Comparison of ENCODE assay signal across 8 cellular contexts in genomic region chr4:130808492-130808891, GRCh38.
DNase-seq lines count a peak whose midpoint lies in the region; ATAC-seq, FAIRE-seq and TF ChIP-seq lines count a peak whose summit lies in the region.
"Had no signal": no experiment of that assay in that cellular context is flagged by ENCODE, and none has a peak within 500 bp of the region (broad histone marks: within the 10 kb centered on the region; RNA-seq: fewer than 3 reads in every experiment).

No MANE protein-coding gene starts in this region.

- DNase-seq in mammary epithelial cell (peak; percentile 24), pancreas (no peak), T-helper 9 cell (no peak)
- no peak for DNase-seq in activated T-cell treated with anti-CD3 and anti-CD28 coated beads, Interleukin-2, amount 50 U/mL, for 48 hours
- DNase-seq: activated naive CD4-positive, alpha-beta T cell treated with anti-CD3 and anti-CD28 coated beads, Interleukin-2, amount 10 ng/mL, durations not matched to agents 7 days and 5 days had no signal

- H3K79me2 ChIP-seq in Loucy (ENCODE audit: insufficient read depth, low read length) (no peaks in the 10 kb centered on the region), mammary epithelial cell (ENCODE audit: insufficient read depth, low read length) (no peaks in the 10 kb centered on the region)

- ATAC-seq in pancreas (peak; percentile 53 to 80 (median 64)), GM21526 (IDR thresholded peaks at IDR 0.05; ENCODE audit: low FRiP score, unreplicated experiment) (no peak)

- TF ChIP-seq CTCF in GM12873 (IDR thresholded peaks at IDR 0.05; ENCODE audit: insufficient read depth, low read depth, low read length, missing control alignments) (peak; percentile 33), Loucy (conservative IDR thresholded peaks at IDR 0.05; ENCODE audit: low read length) (peak; percentile 74), mammary epithelial cell (conservative IDR thresholded peaks at IDR 0.05 in 1 of 2, IDR thresholded peaks at IDR 0.05 in 1 of 2; ENCODE audit: extremely low read depth in 1 of 2, insufficient read depth in 1 of 2, low read depth in 1 of 2, low read length in 2 of 2) (peak; percentile 76 to 78), pancreas (IDR thresholded peaks at IDR 0.05) (peak in 3 of 4 donors; percentile 19 to 52 (median 27))

- H3K4me1 ChIP-seq in Loucy (ENCODE audit: insufficient read depth, low read length, poor library complexity, severe bottlenecking) (no peaks in the 10 kb centered on the region), mammary epithelial cell (ENCODE audit: insufficient read depth, low read length) (no peaks in the 10 kb centered on the region), pancreas (peaks cover 0 to 13% (median 5%) of the 10 kb centered on the region in 3 donors)

- intact Hi-C loops in mammary epithelial cell (cut with micrococcal nuclease) = loop anchor here (1.0 kb wide), 2 partner anchors 245 to 449 kb away; no protein-coding TSS in a partner anchor
- intact Hi-C loops in pancreas (cut with DNase I) = no loop called here

- H3K9me3 ChIP-seq in Loucy (ENCODE audit: insufficient read depth, low read depth, low read length) (0 out of 2 replicates have a peak, but pooled peaks cover 4% of the 10 kb centered on the region), mammary epithelial cell (replicated peaks; ENCODE audit: insufficient read depth, low read length) (no peaks in the 10 kb centered on the region), pancreas (no peaks in the 10 kb centered on the region)

- H3K27ac ChIP-seq in mammary epithelial cell (ENCODE audit: insufficient read depth, low read depth, low read length) = no peak overlapping the region
- no peak overlapping the region for H3K27ac ChIP-seq in pancreas

- H3K9ac ChIP-seq in Loucy (ENCODE audit: low read depth, low read length, poor library complexity, severe bottlenecking) (no peak overlapping the region), mammary epithelial cell (ENCODE audit: insufficient read depth, low read length) (no peak overlapping the region)

- WGBS in mammary epithelial cell (ENCODE audit: low coverage, missing lambda C conversion rate) = 33% methylated on average over 3 of the region's 3 CpGs
- 48 to 64% methylated on average over 3 of the region's 3 CpGs for WGBS in pancreas, 2 donors

- CTCF ChIA-PET in mammary epithelial cell (lab: Charles Lee; ENCODE audit: low non-redundant PET) = interaction anchor here (0.5 to 1.3 kb wide), 2 partner anchors 16 to 104 kb away, joined by 3 to 16 read pairs; no protein-coding TSS in a partner anchor

- dilution Hi-C loops in mammary epithelial cell (cut with HindIII; ENCODE audit: low sequenced_read_pairs) = no loop called here

- BruUV-seq in mammary epithelial cell (replicated peaks; lab: Mats Ljungman, UMichigan) = no TSS peak

- in situ Hi-C loops in mammary epithelial cell (cut with MboI; ENCODE audit: low sequenced_read_pairs in 2 of 2) = loop anchor here in 1 of 2 donors (25.0 kb wide), 2 partner anchors 446 to 1446 kb away; no protein-coding TSS in a partner anchor

- H3K4me3 ChIP-seq in Loucy (ENCODE audit: low read length, poor library complexity, severe bottlenecking) (no peak overlapping the region), mammary epithelial cell (replicated peaks in 1 of 3; ENCODE audit: insufficient read depth in 1 of 3, low read depth in 2 of 3, low read length in 3 of 3) (no peak overlapping the region), pancreas (no peak overlapping the region)

- H3K9me2 ChIP-seq in Loucy (replicated peaks; ENCODE audit: low read depth, low read length) = no peaks in the 10 kb centered on the region

- no peaks in the 10 kb centered on the region for H3K36me3 ChIP-seq in Loucy (ENCODE audit: insufficient read depth, low read length)
- no peaks in the 10 kb centered on the region for H3K36me3 ChIP-seq in mammary epithelial cell (ENCODE audit: insufficient read depth, low read length)
- no peaks in the 10 kb centered on the region for H3K36me3 ChIP-seq in pancreas

- H3K27me3 ChIP-seq in Loucy (ENCODE audit: insufficient read depth, low read length, poor library complexity, severe bottlenecking) (no peaks in the 10 kb centered on the region), mammary epithelial cell (ENCODE audit: insufficient read depth, low read length) (no peaks in the 10 kb centered on the region), pancreas (no peaks in the 10 kb centered on the region)

- H2AFZ ChIP-seq in Loucy (ENCODE audit: low read length) (peak overlapping the region; percentile 47; the same call in 1 of the 2 replicates), mammary epithelial cell (ENCODE audit: low read depth, low read length) (no peak overlapping the region)

- H3K4me2 ChIP-seq in Loucy (ENCODE audit: low read depth, low read length, poor library complexity, severe bottlenecking) (no peak overlapping the region), mammary epithelial cell (ENCODE audit: insufficient read depth, low read depth, low read length) (no peak overlapping the region)

- FAIRE-seq in pancreas (lab: Jason Lieb, UNC) = no peak

- no peaks in the 10 kb centered on the region for H3F3A ChIP-seq in Loucy (ENCODE audit: low read depth)

- H4K20me1 ChIP-seq in Loucy (ENCODE audit: insufficient read depth, low read length, poor library complexity, severe bottlenecking) (no peaks in the 10 kb centered on the region), mammary epithelial cell (ENCODE audit: insufficient read depth, low read length) (no peaks in the 10 kb centered on the region)

Comparison
In these comparisons a context has a peak if more than half of its experiments do, and no peak if none do; other contexts are left out.
1. CTCF ChIP-seq: peak in every context shown above with its lines; median percentile 77 in mammary epithelial cell; 74 in Loucy; 33 in GM12873; 27 in pancreas.